Comparison of ENCODE assay signal across 8 cellular contexts in the genomic region with DNA sequence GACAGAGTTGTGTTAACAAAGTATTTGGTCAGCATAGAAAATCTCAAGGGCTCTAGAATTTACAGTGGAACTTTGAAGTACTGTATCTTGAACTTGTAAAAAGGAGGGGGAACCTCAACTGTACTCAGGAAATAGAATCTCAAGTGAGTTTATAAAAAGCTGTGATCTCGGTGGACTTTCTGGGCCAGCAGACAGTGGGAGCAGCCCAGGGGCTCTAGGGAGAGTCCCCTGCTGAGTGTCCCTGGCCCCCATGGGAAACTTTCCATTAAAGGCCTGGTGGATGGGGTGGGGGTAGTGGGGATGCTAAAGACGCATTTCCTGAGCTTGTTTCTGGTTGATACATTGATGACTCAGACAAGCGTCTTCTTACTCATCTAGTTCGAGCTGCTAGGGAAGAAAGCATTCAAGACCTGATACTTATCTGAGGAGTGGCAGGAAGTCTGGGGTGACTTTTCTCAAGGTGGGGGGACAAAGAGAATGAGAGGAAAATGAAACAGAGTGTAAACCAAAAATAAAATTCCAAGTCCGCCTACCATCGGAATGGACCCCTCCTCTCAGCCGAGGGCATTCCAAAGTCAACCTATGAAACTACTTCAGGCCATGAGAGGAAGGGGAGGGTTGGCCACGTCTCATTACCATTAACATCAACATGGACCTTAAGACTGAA.
DNase-seq lines count a peak whose midpoint lies in the region; ATAC-seq and TF ChIP-seq lines count a peak whose summit lies in the region.

No MANE protein-coding gene starts in this region.

- peaks cover 47% of the 10 kb centered on the region for H3K4me1 Mint-ChIP-seq in activated naive CD4-positive, alpha-beta T cell treated with anti-CD3 and anti-CD28 coated beads for 36 hours (ENCODE audit: low read depth)

- no peak for TF ChIP-seq CTCF in GM13977 (IDR thresholded peaks at IDR 0.05; ENCODE audit: extremely low read depth, insufficient read depth, missing control alignments)
- no peak for TF ChIP-seq CTCF in Peyer's patch (IDR thresholded peaks at IDR 0.05)
- no peak for TF ChIP-seq CTCF in left lung (IDR thresholded peaks at IDR 0.05)
- no peak for TF ChIP-seq CTCF in body of pancreas (IDR thresholded peaks at IDR 0.05)

- in situ Hi-C loops in GM13977 (cut with MboI; ENCODE audit: low pct_unique_long_range_greater_than_20kb, low sequenced_read_pairs, unreplicated experiment): no loop called here

- peaks cover 1% of the 10 kb centered on the region for H3K9me3 Mint-ChIP-seq in activated naive CD4-positive, alpha-beta T cell treated with anti-CD3 and anti-CD28 coated beads for 36 hours

- CTCF ChIA-PET in activated naive CD4-positive, alpha-beta T cell treated with anti-CD3 and anti-CD28 coated beads for 36 hours (lab: Charles Lee): interaction anchor here (0.6 to 3.4 kb wide), 5 partner anchors 11 to 156 kb away, joined by 3 to 12 read pairs (median 5); no protein-coding TSS in a partner anchor

- DNase-seq in GM13977 (ENCODE audit: low spot score): peak; percentile 65
- DNase-seq in Peyer's patch: no peak
- peak; percentile 80 for DNase-seq in activated naive CD4-positive, alpha-beta T cell treated with anti-CD3 and anti-CD28 coated beads for 36 hours
- no peak for DNase-seq in left lung
- DNase-seq in stimulated activated naive CD4-positive, alpha-beta T cell (lab: John Stamatoyannopoulos, UW): peak in 5 of 6 experiments; percentile 7 to 49 (median 26)
- DNase-seq in left colon: no peak
- no peak for DNase-seq in body of pancreas

- intact Hi-C loops in activated naive CD4-positive, alpha-beta T cell treated with anti-CD3 and anti-CD28 coated beads for 36 hours (cut with micrococcal nuclease): loop anchor here (1.0 to 2.0 kb wide), 14 partner anchors 46 to 1729 kb away; partner anchors contain the start of gene B3GALNT2
- intact Hi-C loops in left lung (cut with DNase I): no loop called here
- intact Hi-C loops in left colon (cut with DNase I, micrococcal nuclease): no loop called here
- intact Hi-C loops in body of pancreas (cut with DNase I): no loop called here

- no peaks in the 10 kb centered on the region for H3K27me3 ChIP-seq in Peyer's patch
- no peaks in the 10 kb centered on the region for H3K27me3 ChIP-seq in left lung
- no peaks in the 10 kb centered on the region for H3K27me3 ChIP-seq in body of pancreas

- H3K27ac ChIP-seq in Peyer's patch (peak overlapping the region; percentile 47 to 77 (median 54)), left lung (peak overlapping the region; percentile 37 to 64), body of pancreas (no peak overlapping the region)

- 81 to 82% methylated on average over 8 of the region's 8 CpGs for WGBS in body of pancreas, 2 donors

- peak; percentile 68 for ATAC-seq in HG02623 (IDR thresholded peaks at IDR 0.05; ENCODE audit: unreplicated experiment)
- ATAC-seq in left lung: peak; percentile 74
- ATAC-seq in left colon: no peak
- ATAC-seq in body of pancreas: no peak

- H3K9me3 ChIP-seq in Peyer's patch: no peaks in the 10 kb centered on the region
- no peaks in the 10 kb centered on the region for H3K9me3 ChIP-seq in left lung
- H3K9me3 ChIP-seq in body of pancreas: no peaks in the 10 kb centered on the region

- H3K4me3 ChIP-seq in Peyer's patch (no peak overlapping the region), left lung (no peak overlapping the region), body of pancreas (no peak overlapping the region)

- H3K36me3 ChIP-seq in Peyer's patch: peaks cover 0 to 4% (median 0%) of the 10 kb centered on the region in 3 donors
- H3K36me3 ChIP-seq in left lung: no peaks in the 10 kb centered on the region
- H3K36me3 ChIP-seq in body of pancreas (replicated peaks in 1 of 2; ENCODE audit: insufficient read depth in 1 of 2, low read depth in 2 of 2): no peaks in the 10 kb centered on the region

- H3K27me3 Mint-ChIP-seq in activated naive CD4-positive, alpha-beta T cell treated with anti-CD3 and anti-CD28 coated beads for 36 hours (ENCODE audit: low read depth): no peaks in the 10 kb centered on the region

- H3K4me3 Mint-ChIP-seq in activated naive CD4-positive, alpha-beta T cell treated with anti-CD3 and anti-CD28 coated beads for 36 hours: peak overlapping the region; percentile 11

- H3K27ac Mint-ChIP-seq in activated naive CD4-positive, alpha-beta T cell treated with anti-CD3 and anti-CD28 coated beads for 36 hours: peak overlapping the region; percentile 88

- peaks cover 0 to 10% (median 0%) of the 10 kb centered on the region in 4 donors for H3K4me1 ChIP-seq in Peyer's patch
- peaks cover 0 to 23% of the 10 kb centered on the region in 2 donors for H3K4me1 ChIP-seq in left lung
- no peaks in the 10 kb centered on the region for H3K4me1 ChIP-seq in body of pancreas

- H3K36me3 Mint-ChIP-seq in activated naive CD4-positive, alpha-beta T cell treated with anti-CD3 and anti-CD28 coated beads for 36 hours (ENCODE audit: low read depth): no peaks in the 10 kb centered on the region

- TF ChIP-seq POLR2A in Peyer's patch (IDR thresholded peaks at IDR 0.05) (no peak), body of pancreas (IDR thresholded peaks at IDR 0.05) (no peak)

Comparison
In these comparisons a context has a peak if more than half of its experiments do, and no peak if none do; other contexts are left out.
1. DNase-seq: peak in GM13977 (single experiment), activated naive CD4-positive, alpha-beta T cell treated with anti-CD3 and anti-CD28 coated beads for 36 hours (single experiment) and stimulated activated naive CD4-positive, alpha-beta T cell (5 of 6); none in Peyer's patch (0 of 3), left lung (0 of 2), left colon (0 of 2) and body of pancreas (0 of 4).
2. ATAC-seq: peak in HG02623 (single experiment) and left lung (single experiment); none in left colon (single experiment) and body of pancreas (single experiment).
3. H3K27ac ChIP-seq: peak in Peyer's patch (4 of 4) and left lung (2 of 2); none in body of pancreas (0 of 4).